In genomic region chr4:184309241-184310170, GRCh38 we compare ENCODE assay signal across 2 cellular contexts.
TF ChIP-seq lines count a peak whose summit lies in the region.

No MANE protein-coding gene starts in this region.

TF ChIP-seq in HEK293, 187 proteins besides CTCF, POLR2A, EP300 and RAD21 (continued from another document):
- no peak for TF ChIP-seq ZNF398 (tag by site-specific recombination; IDR thresholded peaks at IDR 0.05)
- TF ChIP-seq ZBTB17 (tag by site-specific recombination; IDR thresholded peaks at IDR 0.05), result peak; percentile 74; the same call in 1 of the 2 replicates
- TF ChIP-seq ZNF610 (tag by site-specific recombination; IDR thresholded peaks at IDR 0.05; ENCODE audit: borderline replicate concordance), result no peak
- TF ChIP-seq HOXD13 (CRISPR knock-in tag; IDR thresholded peaks at IDR 0.05; ENCODE audit: borderline replicate concordance), result no peak
- TF ChIP-seq ZNF138 (tag by site-specific recombination; IDR thresholded peaks at IDR 0.05; ENCODE audit: borderline replicate concordance), result no peak

TF ChIP-seq in K562, 482 proteins besides CTCF, POLR2A, EP300 and RAD21 (continued from another document):
- TF ChIP-seq ZNF592 (IDR thresholded peaks at IDR 0.05), result no peak
- no peak for TF ChIP-seq IRF2 (CRISPR knock-in tag; IDR thresholded peaks at IDR 0.05)
- TF ChIP-seq KAT2B (IDR thresholded peaks at IDR 0.05; ENCODE audit: low read depth, low read length), result no peak
- TF ChIP-seq MTA1 (IDR thresholded peaks at IDR 0.05; ENCODE audit: borderline replicate concordance), result no peak
- no peak for TF ChIP-seq ESRRA (IDR thresholded peaks at IDR 0.05; ENCODE audit: borderline replicate concordance, low read depth)
- no peak for TF ChIP-seq ZNF583 (CRISPR knock-in tag; IDR thresholded peaks at IDR 0.05)
- TF ChIP-seq CBFA2T2 (conservative IDR thresholded peaks at IDR 0.05), result no peak
- no peak for TF ChIP-seq ASH1L (IDR thresholded peaks at IDR 0.05; ENCODE audit: borderline replicate concordance, low read depth, partially characterized antibody)
- no peak for TF ChIP-seq HDAC6 (IDR thresholded peaks at IDR 0.05; ENCODE audit: low read depth, low read length)
- no peak for TF ChIP-seq POLR3G (IDR thresholded peaks at IDR 0.05; ENCODE audit: extremely low read depth, insufficient read length, insufficient replicate concordance)
- TF ChIP-seq ZNF785 (CRISPR knock-in tag; IDR thresholded peaks at IDR 0.05), result no peak
- TF ChIP-seq NCOA6 (IDR thresholded peaks at IDR 0.05), result no peak
- no peak for TF ChIP-seq MCM5 (IDR thresholded peaks at IDR 0.05; ENCODE audit: low read depth)
- no peak for TF ChIP-seq CHAMP1 (IDR thresholded peaks at IDR 0.05)
TF ChIP-seq in K562: peak in this region for 0.
